ENCODE assay signal across 27 cellular contexts in the genomic region with DNA sequence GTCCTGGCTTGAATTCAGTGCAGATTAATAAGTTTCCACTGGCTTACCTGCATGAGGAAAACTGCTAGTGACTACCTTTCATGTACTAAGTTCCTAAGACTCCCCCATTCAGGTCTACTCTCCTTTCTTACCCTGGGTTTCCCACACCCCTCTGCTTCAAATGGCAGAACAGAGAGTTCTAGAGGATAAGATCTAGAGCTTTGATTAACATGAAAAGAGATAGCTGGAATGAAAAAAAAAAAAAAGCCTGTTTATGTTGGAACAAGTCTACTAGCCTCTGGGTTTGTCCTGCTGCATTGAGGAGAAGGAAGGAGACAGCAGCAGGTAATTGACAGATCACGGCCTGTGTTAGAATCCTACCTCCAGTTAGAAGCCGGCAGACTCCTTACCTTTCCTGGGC.
"Had no signal": no experiment of that assay in that cellular context is flagged by ENCODE, and none has a peak within 500 bp of the region (broad histone marks: within the 10 kb centered on the region; RNA-seq: fewer than 3 reads in every experiment).

No MANE protein-coding gene starts in this region.

- H3K9me3 ChIP-seq: adrenal gland, MG63, Peyer's patch, SJSA1 had no signal

- H3K27me3 ChIP-seq: adrenal gland, MG63, Peyer's patch, SJSA1 had no signal

- H3K4me1 Mint-ChIP-seq: activated CD4-positive, alpha-beta memory T cell treated with anti-CD3 and anti-CD28 coated beads, Interleukin-2, amount 10 ng/mL, durations not matched to agents 7 days and 5 days; activated naive CD4-positive, alpha-beta T cell treated with anti-CD3 and anti-CD28 coated beads, Interleukin-2, amount 10 ng/mL, durations not matched to agents 7 days and 5 days; activated naive CD8-positive, alpha-beta T cell treated with anti-CD3 and anti-CD28 coated beads for 36 hours; T-helper 17 cell had no signal

- DNase-seq: activated CD4-positive, alpha-beta memory T cell treated with anti-CD3 and anti-CD28 coated beads, Interleukin-2, amount 10 ng/mL, durations not matched to agents 7 days and 5 days; activated CD4-positive, alpha-beta T cell treated with anti-CD3 and anti-CD28 coated beads, Interleukin-2, amount 50 U/mL, for 1 hour; activated CD4-positive, CD25-positive, alpha-beta regulatory T cell; activated gamma-delta T cell treated with Interleukin-2 at 50 U/mL for 16 hours; activated naive CD4-positive, alpha-beta T cell treated with anti-CD3 and anti-CD28 coated beads, Interleukin-2, amount 10 ng/mL, durations not matched to agents 7 days and 5 days; activated naive CD8-positive, alpha-beta T cell treated with anti-CD3 and anti-CD28 coated beads for 36 hours; activated T-cell treated with anti-CD3 and anti-CD28 coated beads for 4 hours; activated T-cell treated with anti-CD3 and anti-CD28 coated beads, Interleukin-2, amount 50 U/mL, for 72 hours; adrenal gland; anterior cingulate cortex; caudate nucleus; MG63; MV-4-11; NCI-H1092 treated with DMSO at 0.1 percent for 48 hours; NCI-H1417 treated with DMSO at 0.1 percent for 48 hours; NCI-H1694; NCI-H2081; NCI-H446; NCI-H524; Peyer's patch; Right ventricle myocardium superior; T-helper 17 cell; T-helper 9 cell had no signal

- H3K4me3 ChIP-seq: adrenal gland, MG63, Peyer's patch, SJSA1 had no signal

- H3K27ac Mint-ChIP-seq: activated CD4-positive, alpha-beta memory T cell treated with anti-CD3 and anti-CD28 coated beads, Interleukin-2, amount 10 ng/mL, durations not matched to agents 7 days and 5 days; activated naive CD4-positive, alpha-beta T cell treated with anti-CD3 and anti-CD28 coated beads, Interleukin-2, amount 10 ng/mL, durations not matched to agents 7 days and 5 days; activated naive CD8-positive, alpha-beta T cell treated with anti-CD3 and anti-CD28 coated beads for 36 hours; activated T-cell treated with anti-CD3 and anti-CD28 coated beads, Interleukin-2, amount 50 U/mL, for 72 hours; activated T-helper 2 cell treated with anti-CD3 and anti-CD28 coated beads, Interferon-gamma antibody, Interleukin-2, Interleukin-4, amounts not matched to agents 10 μg/mL and 5 μg/mL and 100 μg/mL, durations not matched to agents 14 hours and 24 hours and 36 hours; T-helper 17 cell had no signal

- H3K27me3 Mint-ChIP-seq: activated naive CD4-positive, alpha-beta T cell treated with anti-CD3 and anti-CD28 coated beads, Interleukin-2, amount 10 ng/mL, durations not matched to agents 7 days and 5 days; activated naive CD8-positive, alpha-beta T cell treated with anti-CD3 and anti-CD28 coated beads for 36 hours; T-helper 17 cell had no signal

- H3K4me1 ChIP-seq: adrenal gland, Peyer's patch had no signal

- H3K9ac ChIP-seq: KMS-11 had no signal

- H3K27ac ChIP-seq: adrenal gland, KMS-11, Peyer's patch, RWPE1, SJSA1 had no signal

- ATAC-seq: activated T-cell treated with anti-CD3 and anti-CD28 coated beads, Interleukin-2, amount 50 U/mL, for 72 hours; T-helper 17 cell had no signal

- H3K4me2 ChIP-seq: KMS-11 had no signal

- H3K36me3 ChIP-seq: adrenal gland, MG63, Peyer's patch, SJSA1 had no signal

- H3K9me3 Mint-ChIP-seq: activated naive CD8-positive, alpha-beta T cell treated with anti-CD3 and anti-CD28 coated beads for 36 hours; activated T-cell treated with anti-CD3 and anti-CD28 coated beads, Interleukin-2, amount 50 U/mL, for 72 hours; activated T-helper 2 cell treated with anti-CD3 and anti-CD28 coated beads, Interferon-gamma antibody, Interleukin-2, Interleukin-4, amounts not matched to agents 10 μg/mL and 5 μg/mL and 100 μg/mL, durations not matched to agents 14 hours and 24 hours and 36 hours had no signal

- H3K4me3 Mint-ChIP-seq: activated CD4-positive, alpha-beta memory T cell treated with anti-CD3 and anti-CD28 coated beads, Interleukin-2, amount 10 ng/mL, durations not matched to agents 7 days and 5 days; activated naive CD4-positive, alpha-beta T cell treated with anti-CD3 and anti-CD28 coated beads, Interleukin-2, amount 10 ng/mL, durations not matched to agents 7 days and 5 days; activated naive CD8-positive, alpha-beta T cell treated with anti-CD3 and anti-CD28 coated beads for 36 hours; activated T-cell treated with anti-CD3 and anti-CD28 coated beads, Interleukin-2, amount 50 U/mL, for 72 hours; T-helper 17 cell had no signal

- H3K36me3 Mint-ChIP-seq: activated naive CD4-positive, alpha-beta T cell treated with anti-CD3 and anti-CD28 coated beads, Interleukin-2, amount 10 ng/mL, durations not matched to agents 7 days and 5 days; activated naive CD8-positive, alpha-beta T cell treated with anti-CD3 and anti-CD28 coated beads for 36 hours had no signal
